In the genomic region with DNA sequence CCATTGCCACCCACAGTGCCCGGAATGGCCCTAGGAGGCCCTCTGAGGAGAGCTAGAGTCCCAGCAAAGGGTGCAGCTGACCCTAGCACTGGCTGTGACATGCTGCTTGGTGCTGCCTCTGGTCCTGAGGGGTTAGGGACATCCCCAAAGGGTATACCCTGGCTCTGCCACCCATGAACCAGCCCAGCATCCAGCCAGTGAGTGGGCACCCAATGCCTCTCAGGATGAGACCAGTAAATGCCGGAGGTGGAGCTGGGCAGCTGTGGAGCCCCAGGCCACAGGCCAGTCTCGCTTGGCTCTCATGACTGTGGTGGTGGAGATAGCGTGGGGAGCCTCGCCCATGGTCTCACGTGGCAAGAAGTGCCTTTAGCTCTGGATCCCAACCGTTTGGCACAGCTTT, we compare ENCODE assay signal across 18 cellular contexts. TPM values are rescaled to one million over a fixed set of nuclear protein-coding genes. Genes with fewer than 3 reads are reported as not detected.
DNase-seq lines count a peak whose midpoint lies in the region; ATAC-seq and TF ChIP-seq lines count a peak whose summit lies in the region.
"Had no signal": no experiment of that assay in that cellular context is flagged by ENCODE, and none has a peak within 500 bp of the region (broad histone marks: within the 10 kb centered on the region; RNA-seq: fewer than 3 reads in every experiment).

No MANE protein-coding gene starts in this region.

- in situ Hi-C loops in GM13976 (cut with MboI; ENCODE audit: low sequenced_read_pairs, unreplicated experiment), result no loop called here

- no peaks in the 10 kb centered on the region for H3K27me3 Mint-ChIP-seq in activated naive CD4-positive, alpha-beta T cell treated with anti-CD3 and anti-CD28 coated beads, Interleukin-2, amount 50 U/mL, for 24 hours
- no peaks in the 10 kb centered on the region for H3K27me3 Mint-ChIP-seq in activated T-helper 17 cell treated with anti-CD3 and anti-CD28 coated beads, Interleukin-2, amount 50 U/mL, for 72 hours
- no peaks in the 10 kb centered on the region for H3K27me3 Mint-ChIP-seq in naive thymus-derived CD8-positive, alpha-beta T cell
- H3K27me3 Mint-ChIP-seq: CD4-positive, CD25-positive, alpha-beta regulatory T cell had no signal

- H3K36me3 Mint-ChIP-seq in activated naive CD4-positive, alpha-beta T cell treated with anti-CD3 and anti-CD28 coated beads, Interleukin-2, amount 50 U/mL, for 24 hours, result peaks cover 7% of the 10 kb centered on the region
- H3K36me3 Mint-ChIP-seq in activated T-helper 17 cell treated with anti-CD3 and anti-CD28 coated beads, Interleukin-2, amount 50 U/mL, for 72 hours (ENCODE audit: low read depth), result peaks cover 29% of the 10 kb centered on the region
- H3K36me3 Mint-ChIP-seq in naive thymus-derived CD8-positive, alpha-beta T cell, result peaks cover 0 to 28% (median 16%) of the 10 kb centered on the region in 3 donors

- H3K27ac Mint-ChIP-seq in activated naive CD4-positive, alpha-beta T cell treated with anti-CD3 and anti-CD28 coated beads, Interleukin-2, amount 50 U/mL, for 24 hours, result peak overlapping the region; percentile 55
- peak overlapping the region; percentile 59 for H3K27ac Mint-ChIP-seq in activated T-helper 17 cell treated with anti-CD3 and anti-CD28 coated beads, Interleukin-2, amount 50 U/mL, for 72 hours
- peak overlapping the region in 6 of 10 donors; percentile 3 to 66 (median 34) for H3K27ac Mint-ChIP-seq in naive thymus-derived CD8-positive, alpha-beta T cell

- TF ChIP-seq CTCF in GM13976 (IDR thresholded peaks at IDR 0.05; ENCODE audit: borderline replicate concordance, control extremely low read depth, extremely low read depth, insufficient read depth, missing control alignments), result no peak

- no peak for ATAC-seq in activated T-helper 17 cell treated with anti-CD3 and anti-CD28 coated beads, Interleukin-2, amount 50 U/mL, for 72 hours (replicated peaks)
- ATAC-seq in naive thymus-derived CD8-positive, alpha-beta T cell, result no peak
- no peak for ATAC-seq in HG03378 (IDR thresholded peaks at IDR 0.05; ENCODE audit: unreplicated experiment)
- ATAC-seq: left ventricle myocardium superior, mucosa of descending colon had no signal

- no peaks in the 10 kb centered on the region for H3K9me3 Mint-ChIP-seq in activated naive CD4-positive, alpha-beta T cell treated with anti-CD3 and anti-CD28 coated beads, Interleukin-2, amount 50 U/mL, for 24 hours
- no peaks in the 10 kb centered on the region for H3K9me3 Mint-ChIP-seq in activated T-helper 17 cell treated with anti-CD3 and anti-CD28 coated beads, Interleukin-2, amount 50 U/mL, for 72 hours
- no peaks in the 10 kb centered on the region for H3K9me3 Mint-ChIP-seq in naive thymus-derived CD8-positive, alpha-beta T cell

- peaks cover 50% of the 10 kb centered on the region for H3K4me1 Mint-ChIP-seq in activated naive CD4-positive, alpha-beta T cell treated with anti-CD3 and anti-CD28 coated beads, Interleukin-2, amount 50 U/mL, for 24 hours
- H3K4me1 Mint-ChIP-seq in activated T-helper 17 cell treated with anti-CD3 and anti-CD28 coated beads, Interleukin-2, amount 50 U/mL, for 72 hours, result peaks cover 16% of the 10 kb centered on the region
- H3K4me1 Mint-ChIP-seq in naive thymus-derived CD8-positive, alpha-beta T cell, result peaks cover 16 to 58% (median 45%) of the 10 kb centered on the region in 4 donors

- peak overlapping the region; percentile 33 for H3K4me3 Mint-ChIP-seq in activated naive CD4-positive, alpha-beta T cell treated with anti-CD3 and anti-CD28 coated beads, Interleukin-2, amount 50 U/mL, for 24 hours
- no peak overlapping the region for H3K4me3 Mint-ChIP-seq in activated T-helper 17 cell treated with anti-CD3 and anti-CD28 coated beads, Interleukin-2, amount 50 U/mL, for 72 hours
- H3K4me3 Mint-ChIP-seq in naive thymus-derived CD8-positive, alpha-beta T cell, result no peak overlapping the region

- DNase-seq in activated naive CD4-positive, alpha-beta T cell (lab: John Stamatoyannopoulos, UW), result no peak
- peak; percentile 28 for DNase-seq in GM13976 (ENCODE audit: low spot score)
- DNase-seq in naive thymus-derived CD8-positive, alpha-beta T cell, result no peak
- no peak for DNase-seq in amniotic stem cell (lab: John Stamatoyannopoulos, UW)
- DNase-seq in stimulated activated CD4-positive, alpha-beta T cell treated with anti-CD3 and anti-CD28 coated beads, Interleukin-2, amount 100 ng/mL, for 48 hours, result no peak
- DNase-seq: activated CD4-positive, CD25-positive, alpha-beta regulatory T cell; activated effector memory CD4-positive, alpha-beta T cell treated with anti-CD3 and anti-CD28 coated beads, Interleukin-2, amount 50 U/mL, for 16 hours; DND-41; head of caudate nucleus; left ventricle myocardium superior; mucosa of descending colon; NCI-H146; NCI-H82 had no signal

- POLR2A ChIA-PET in naive thymus-derived CD8-positive, alpha-beta T cell (lab: Charles Lee), result interaction anchor here (0.5 to 2.4 kb wide), 3 partner anchors 28 to 642 kb away, joined by 3 to 6 read pairs (median 3); a partner anchor contains a TSS

RNA-seq across cellular contexts. Expression of a gene that starts 3.7 kb away (rescaled TPM):
- total RNA-seq in activated T-helper 17 cell treated with anti-CD3 and anti-CD28 coated beads, Interleukin-2, amount 50 U/mL, for 72 hours, result 1 to 10 TPM; 1.2 to 4.2 TPM
- total RNA-seq in naive thymus-derived CD8-positive, alpha-beta T cell, result 1 to 10 TPM; 1.3 to 1.6 TPM
- polyA plus RNA-seq in naive thymus-derived CD8-positive, alpha-beta T cell, result not detected
- total RNA-seq: SK-MEL-5 had no signal
- polyA plus RNA-seq: CD4-positive, CD25-positive, alpha-beta regulatory T cell had no signal

RNA-seq across cellular contexts. Expression of a gene that starts 27.3 kb away (rescaled TPM):
- total RNA-seq in activated T-helper 17 cell treated with anti-CD3 and anti-CD28 coated beads, Interleukin-2, amount 50 U/mL, for 72 hours, result 100 to 1,000 TPM in 1 of 2 donors, 10 to 100 TPM in 1; 83.3 to 118 TPM
- 10 to 100 TPM; 78.7 to 81.2 TPM for total RNA-seq in naive thymus-derived CD8-positive, alpha-beta T cell
- 10 to 100 TPM; 33.7 to 40.1 (median 37.8) TPM for polyA plus RNA-seq in naive thymus-derived CD8-positive, alpha-beta T cell
